In genomic region chr7:142717453-142717852, GRCh38 we compare ENCODE assay signal across 28 cellular contexts. TPM values are rescaled to one million over a fixed set of nuclear protein-coding genes. Genes with fewer than 3 reads are reported as not detected.
A peak's percentile ranks its signal among the peaks of the same experiment; 100 is the strongest.
DNase-seq lines count a peak whose midpoint lies in the region; ATAC-seq and TF ChIP-seq lines count a peak whose summit lies in the region.
"Had no signal": no experiment of that assay in that cellular context is flagged by ENCODE, and none has a peak within 500 bp of the region (broad histone marks: within the 10 kb centered on the region; RNA-seq: fewer than 3 reads in every experiment).

No MANE protein-coding gene starts in this region.

- CTCF ChIA-PET in activated CD4-positive, alpha-beta memory T cell treated with anti-CD3 and anti-CD28 coated beads, Interleukin-2, amount 10 ng/mL, durations not matched to agents 7 days and 5 days (lab: Charles Lee) = interaction anchor here (1.5 kb wide), 1 partner anchor 66 kb away, joined by 4 read pairs; no protein-coding TSS in a partner anchor
- CTCF ChIA-PET in naive thymus-derived CD4-positive, alpha-beta T cell (lab: Charles Lee) = interaction anchor here (0.9 kb wide), 1 partner anchor 66 kb away, joined by 8 read pairs; no protein-coding TSS in a partner anchor

- peaks cover 28 to 46% of the 10 kb centered on the region in 2 donors for H3K4me1 ChIP-seq in naive thymus-derived CD4-positive, alpha-beta T cell (ENCODE audit: control insufficient read depth in 2 of 2, insufficient read depth in 2 of 2, low read length in 2 of 2)
- H3K4me1 ChIP-seq: heart right ventricle, right lobe of liver, suprapubic skin had no signal

- peak overlapping the region; percentile 64 for H3K4me3 Mint-ChIP-seq in activated T-cell treated with anti-CD3 and anti-CD28 coated beads, Interleukin-2, amount 50 U/mL, for 4 hours
- peak overlapping the region; percentile 43 for H3K4me3 Mint-ChIP-seq in activated CD4-positive, alpha-beta memory T cell treated with anti-CD3 and anti-CD28 coated beads, Interleukin-2, amount 10 ng/mL, durations not matched to agents 7 days and 5 days
- peak overlapping the region; percentile 25 to 79 (median 72) for H3K4me3 Mint-ChIP-seq in naive thymus-derived CD4-positive, alpha-beta T cell
- no peak overlapping the region for H3K4me3 Mint-ChIP-seq in progenitor cell of endocrine pancreas (ENCODE audit: low read depth)
- H3K4me3 Mint-ChIP-seq: mesothelial cell of epicardium had no signal

- no peaks in the 10 kb centered on the region for H3K9me3 ChIP-seq in naive thymus-derived CD4-positive, alpha-beta T cell (ENCODE audit: control insufficient read depth in 2 of 3, low read length in 3 of 3)
- H3K9me3 ChIP-seq: heart right ventricle, neutrophil, right lobe of liver, suprapubic skin had no signal

- no peak overlapping the region for H3K27ac ChIP-seq in naive thymus-derived CD4-positive, alpha-beta T cell (ENCODE audit: low read depth, low read length)
- H3K27ac ChIP-seq: cardiac muscle cell, heart right ventricle, KMS-11, neutrophil, right lobe of liver, suprapubic skin had no signal

- no peaks in the 10 kb centered on the region for H3K9me3 Mint-ChIP-seq in activated T-cell treated with anti-CD3 and anti-CD28 coated beads, Interleukin-2, amount 50 U/mL, for 4 hours
- no peaks in the 10 kb centered on the region for H3K9me3 Mint-ChIP-seq in activated CD4-positive, alpha-beta memory T cell treated with anti-CD3 and anti-CD28 coated beads, Interleukin-2, amount 10 ng/mL, durations not matched to agents 7 days and 5 days
- peaks cover 0 to 2% (median 0%) of the 10 kb centered on the region in 11 donors for H3K9me3 Mint-ChIP-seq in naive thymus-derived CD4-positive, alpha-beta T cell
- no peaks in the 10 kb centered on the region for H3K9me3 Mint-ChIP-seq in progenitor cell of endocrine pancreas (ENCODE audit: low read depth)
- H3K9me3 Mint-ChIP-seq: mesothelial cell of epicardium had no signal

- H3K36me3 Mint-ChIP-seq in activated T-cell treated with anti-CD3 and anti-CD28 coated beads, Interleukin-2, amount 50 U/mL, for 4 hours (ENCODE audit: insufficient read depth) = no peaks in the 10 kb centered on the region
- H3K36me3 Mint-ChIP-seq in activated CD4-positive, alpha-beta memory T cell treated with anti-CD3 and anti-CD28 coated beads, Interleukin-2, amount 10 ng/mL, durations not matched to agents 7 days and 5 days (ENCODE audit: low read depth) = no peaks in the 10 kb centered on the region
- H3K36me3 Mint-ChIP-seq in naive thymus-derived CD4-positive, alpha-beta T cell = peaks cover 0 to 3% (median 0%) of the 10 kb centered on the region in 5 donors
- no peaks in the 10 kb centered on the region for H3K36me3 Mint-ChIP-seq in progenitor cell of endocrine pancreas (ENCODE audit: insufficient read depth)
- H3K36me3 Mint-ChIP-seq: mesothelial cell of epicardium had no signal

- intact Hi-C loops in naive thymus-derived CD4-positive, alpha-beta T cell (cut with micrococcal nuclease) = no loop called here

- no peak for ATAC-seq in activated T-cell treated with anti-CD3 and anti-CD28 coated beads, Interleukin-2, amount 50 U/mL, for 4 hours
- ATAC-seq in naive thymus-derived CD4-positive, alpha-beta T cell = peak; percentile 55
- ATAC-seq: GM12878, heart right ventricle, Right ventricle myocardium inferior had no signal

- DNase-seq in activated T-cell treated with anti-CD3 and anti-CD28 coated beads, Interleukin-2, amount 50 U/mL, for 4 hours = no peak
- DNase-seq in activated T-cell treated with anti-CD3 and anti-CD28 coated beads for 4 hours (no peak), GF-D8 (lab: John Stamatoyannopoulos, UW) (peak; percentile 97), NK-92 (lab: John Stamatoyannopoulos, UW; ENCODE audit: unreplicated experiment) (no peak), progenitor cell of endocrine pancreas (ENCODE audit: low spot score, unreplicated experiment) (no peak)
- DNase-seq in activated CD4-positive, alpha-beta memory T cell treated with anti-CD3 and anti-CD28 coated beads, Interleukin-2, amount 10 ng/mL, durations not matched to agents 7 days and 5 days = peak; percentile 45
- DNase-seq in naive thymus-derived CD4-positive, alpha-beta T cell = peak in 2 of 9 donors; percentile 14 to 42
- DNase-seq in activated CD4-positive, CD25-positive, alpha-beta regulatory T cell (lab: John Stamatoyannopoulos, UW) = no peak
- DNase-seq: activated CD4-positive, alpha-beta T cell treated with anti-CD3 and anti-CD28 coated beads for 1 hour; Calu3; effector CD8-positive, alpha-beta T cell; H7; heart right ventricle; islet precursor cell; NCI-H146; NCI-H345; right lobe of liver; stimulated activated CD4-positive, alpha-beta T cell treated with anti-CD3 and anti-CD28 coated beads, Interleukin-1b, Interleukin-23, amount 100 ng/mL, for 48 hours had no signal

- H3K27me3 ChIP-seq in naive thymus-derived CD4-positive, alpha-beta T cell (ENCODE audit: control insufficient read depth in 2 of 2, insufficient read depth in 2 of 2, low read length in 2 of 2) = no peaks in the 10 kb centered on the region
- H3K27me3 ChIP-seq: cardiac muscle cell, right lobe of liver, suprapubic skin had no signal

- TF ChIP-seq CTCF in progenitor cell of endocrine pancreas (IDR thresholded peaks at IDR 0.05; ENCODE audit: unreplicated experiment) = no peak

- H3K36me3 ChIP-seq in naive thymus-derived CD4-positive, alpha-beta T cell (ENCODE audit: control insufficient read depth in 2 of 3, insufficient read depth in 3 of 3, low read length in 3 of 3) = no peaks in the 10 kb centered on the region
- H3K36me3 ChIP-seq: cardiac muscle cell, heart right ventricle, neutrophil, right lobe of liver, suprapubic skin had no signal

- peaks cover 65% of the 10 kb centered on the region for H3K4me1 Mint-ChIP-seq in activated T-cell treated with anti-CD3 and anti-CD28 coated beads, Interleukin-2, amount 50 U/mL, for 4 hours (ENCODE audit: low read depth)
- H3K4me1 Mint-ChIP-seq in activated CD4-positive, alpha-beta memory T cell treated with anti-CD3 and anti-CD28 coated beads, Interleukin-2, amount 10 ng/mL, durations not matched to agents 7 days and 5 days = peaks cover 77% of the 10 kb centered on the region
- peaks cover 21 to 69% (median 61%) of the 10 kb centered on the region in 7 donors for H3K4me1 Mint-ChIP-seq in naive thymus-derived CD4-positive, alpha-beta T cell
- H3K4me1 Mint-ChIP-seq in progenitor cell of endocrine pancreas (ENCODE audit: low read depth) = no peaks in the 10 kb centered on the region
- H3K4me1 Mint-ChIP-seq: mesothelial cell of epicardium had no signal

- POLR2A ChIA-PET in activated CD4-positive, alpha-beta memory T cell treated with anti-CD3 and anti-CD28 coated beads, Interleukin-2, amount 10 ng/mL, durations not matched to agents 7 days and 5 days (lab: Charles Lee) = interaction anchor here (1.3 to 5.8 kb wide), 3 partner anchors 70 to 92 kb away, joined by 3 to 74 read pairs (median 44); no protein-coding TSS in a partner anchor
- POLR2A ChIA-PET in naive thymus-derived CD4-positive, alpha-beta T cell (lab: Charles Lee) = interaction anchor here (0.8 to 8.3 kb wide), 5 partner anchors 10 to 92 kb away, joined by 3 to 149 read pairs (median 49); no protein-coding TSS in a partner anchor

- peak overlapping the region; percentile 81 for H3K27ac Mint-ChIP-seq in activated CD4-positive, alpha-beta memory T cell treated with anti-CD3 and anti-CD28 coated beads, Interleukin-2, amount 10 ng/mL, durations not matched to agents 7 days and 5 days
- peak overlapping the region in 8 of 9 donors; percentile 21 to 93 (median 62) for H3K27ac Mint-ChIP-seq in naive thymus-derived CD4-positive, alpha-beta T cell
- H3K27ac Mint-ChIP-seq in progenitor cell of endocrine pancreas = no peak overlapping the region
- H3K27ac Mint-ChIP-seq: mesothelial cell of epicardium had no signal

- no peaks in the 10 kb centered on the region for H3K27me3 Mint-ChIP-seq in activated T-cell treated with anti-CD3 and anti-CD28 coated beads, Interleukin-2, amount 50 U/mL, for 4 hours (ENCODE audit: low read depth)
- no peaks in the 10 kb centered on the region for H3K27me3 Mint-ChIP-seq in activated CD4-positive, alpha-beta memory T cell treated with anti-CD3 and anti-CD28 coated beads, Interleukin-2, amount 10 ng/mL, durations not matched to agents 7 days and 5 days
- H3K27me3 Mint-ChIP-seq in naive thymus-derived CD4-positive, alpha-beta T cell = peaks cover 0 to 4% (median 0%) of the 10 kb centered on the region in 5 donors
- peaks cover 21% of the 10 kb centered on the region for H3K27me3 Mint-ChIP-seq in progenitor cell of endocrine pancreas

- H3K4me3 ChIP-seq in naive thymus-derived CD4-positive, alpha-beta T cell (ENCODE audit: low read length) = no peak overlapping the region
- H3K4me3 ChIP-seq: cardiac muscle cell, GM12878, heart right ventricle, right lobe of liver, suprapubic skin had no signal

RNA-seq across cellular contexts. Expression of gene PRSS1, which starts 31.8 kb away (rescaled TPM):
- 10 to 100 TPM in 1 of 3 donors, 1 to 10 TPM in 2; 6.6 to 11.7 (median 9.2) TPM for total RNA-seq in activated T-cell treated with anti-CD3 and anti-CD28 coated beads, Interleukin-2, amount 50 U/mL, for 4 hours
- not detected for total RNA-seq in activated CD4-positive, alpha-beta memory T cell treated with anti-CD3 and anti-CD28 coated beads, Interleukin-2, amount 10 ng/mL, durations not matched to agents 7 days and 5 days
- total RNA-seq in naive thymus-derived CD4-positive, alpha-beta T cell = not detected
- not detected for polyA plus RNA-seq in naive thymus-derived CD4-positive, alpha-beta T cell
- total RNA-seq in progenitor cell of endocrine pancreas = 26.9 and 32.1 TPM in 2 replicates
- total RNA-seq: cardiac muscle cell; fibroblast of lung; mesothelial cell of epicardium; right lobe of liver; Right ventricle myocardium inferior; suprapubic skin; T-helper 2 cell treated with Interferon-gamma antibody and Interleukin-4, amounts not matched to agents 100 ng/mL and 5 ng/mL, for 36 hours had no signal
- polyA plus RNA-seq: AG04450, cardiac muscle cell, fibroblast of lung, GM12878 had no signal

RNA-seq across cellular contexts. Expression of gene PRSS2, which starts 53.3 kb away (rescaled TPM):
- 10 to 100 TPM; 18.0 to 30.0 (median 25.2) TPM for total RNA-seq in activated T-cell treated with anti-CD3 and anti-CD28 coated beads, Interleukin-2, amount 50 U/mL, for 4 hours
- total RNA-seq in activated CD4-positive, alpha-beta memory T cell treated with anti-CD3 and anti-CD28 coated beads, Interleukin-2, amount 10 ng/mL, durations not matched to agents 7 days and 5 days = not detected
- not detected for total RNA-seq in naive thymus-derived CD4-positive, alpha-beta T cell
- polyA plus RNA-seq in naive thymus-derived CD4-positive, alpha-beta T cell = not detected
- 3.9 and 5.3 TPM in 2 replicates for total RNA-seq in progenitor cell of endocrine pancreas
- total RNA-seq: cardiac muscle cell; fibroblast of lung; mesothelial cell of epicardium; Right ventricle myocardium inferior; suprapubic skin; T-helper 2 cell treated with Interferon-gamma antibody and Interleukin-4, amounts not matched to agents 100 ng/mL and 5 ng/mL, for 36 hours had no signal
- polyA plus RNA-seq: AG04450, cardiac muscle cell, fibroblast of lung had no signal

Comparison
In these comparisons a context has a peak if more than half of its experiments do, and no peak if none do; other contexts are left out.
1. DNase-seq: peak in GF-D8 (single experiment) and activated CD4-positive, alpha-beta memory T cell treated with anti-CD3 and anti-CD28 coated beads, Interleukin-2, amount 10 ng/mL, durations not matched to agents 7 days and 5 days (single experiment); none in activated T-cell treated with anti-CD3 and anti-CD28 coated beads, Interleukin-2, amount 50 U/mL, for 4 hours (single experiment), activated T-cell treated with anti-CD3 and anti-CD28 coated beads for 4 hours (single experiment), NK-92 (single experiment), activated CD4-positive, CD25-positive, alpha-beta regulatory T cell (0 of 4) and progenitor cell of endocrine pancreas (single experiment).
2. RNA of gene PRSS1, which starts 31.8 kb away (total RNA-seq): 26.9 to 32.1 TPM in progenitor cell of endocrine pancreas and 6.6 to 11.7 TPM in activated T-cell treated with anti-CD3 and anti-CD28 coated beads, Interleukin-2, amount 50 U/mL, for 4 hours; not detected in activated CD4-positive, alpha-beta memory T cell treated with anti-CD3 and anti-CD28 coated beads, Interleukin-2, amount 10 ng/mL, durations not matched to agents 7 days and 5 days and not detected in naive thymus-derived CD4-positive, alpha-beta T cell; every median in the first group is over 4 times any median in the second.